8 cellular contexts compared by ENCODE assay signal in genomic region chr11:1050581-1051355, GRCh38. TPM values are rescaled to one million over a fixed set of nuclear protein-coding genes. Genes with fewer than 3 reads are reported as not detected.
DNase-seq lines count a peak whose midpoint lies in the region; ATAC-seq and TF ChIP-seq lines count a peak whose summit lies in the region.

No MANE protein-coding gene starts in this region.

- no peaks in the 10 kb centered on the region for H3K27me3 ChIP-seq in OCI-LY1 (ENCODE audit: insufficient read depth, low read length)
- H3K27me3 ChIP-seq in neural cell (ENCODE audit: insufficient read depth, low read depth, low read length), result no peaks in the 10 kb centered on the region

- H3K9ac ChIP-seq in OCI-LY1 (ENCODE audit: low read length) (no peak overlapping the region), neural cell (ENCODE audit: low read length) (no peak overlapping the region)

- H3K4me3 ChIP-seq in OCI-LY1 (ENCODE audit: low read depth, low read length, poor library complexity, severe bottlenecking), result no peak overlapping the region
- no peak overlapping the region for H3K4me3 ChIP-seq in neural cell (ENCODE audit: low read length)

- TF ChIP-seq EP300 in neural cell (conservative IDR thresholded peaks at IDR 0.05; ENCODE audit: poor library complexity, severe bottlenecking), result no peak

- H3K27me3 Mint-ChIP-seq in stimulated activated naive CD8-positive, alpha-beta T cell treated with anti-CD3 and anti-CD28 coated beads, Interleukin-15, amount 100 ng/mL, for 72 hours, result peaks cover 45% of the 10 kb centered on the region

- H3K4me1 ChIP-seq in OCI-LY1 (ENCODE audit: insufficient read depth, low read length, severe bottlenecking), result no peaks in the 10 kb centered on the region

- TF ChIP-seq CTCF in OCI-LY1 (IDR thresholded peaks at IDR 0.05; ENCODE audit: low read length) (peak; percentile 94), neural cell (IDR thresholded peaks at IDR 0.05; ENCODE audit: poor library complexity, severe bottlenecking) (peak; percentile 92)

- peaks cover 6% of the 10 kb centered on the region for H3K4me1 Mint-ChIP-seq in stimulated activated naive CD8-positive, alpha-beta T cell treated with anti-CD3 and anti-CD28 coated beads, Interleukin-15, amount 100 ng/mL, for 72 hours

- H3K9me3 ChIP-seq in OCI-LY1 (ENCODE audit: low read length) (no peaks in the 10 kb centered on the region), neural cell (ENCODE audit: low read length) (no peaks in the 10 kb centered on the region)

- H2AFZ ChIP-seq in OCI-LY1 (ENCODE audit: low read length) (no peak overlapping the region), neural cell (ENCODE audit: low read depth, low read length) (no peak overlapping the region)

- H3K36me3 ChIP-seq in OCI-LY1 (ENCODE audit: insufficient read depth, low read length) (no peaks in the 10 kb centered on the region), neural cell (ENCODE audit: insufficient read depth, low read length) (no peaks in the 10 kb centered on the region)

- H3K4me3 Mint-ChIP-seq in stimulated activated naive CD8-positive, alpha-beta T cell treated with anti-CD3 and anti-CD28 coated beads, Interleukin-15, amount 100 ng/mL, for 72 hours, result no peak overlapping the region

- H4K20me1 ChIP-seq in OCI-LY1 (ENCODE audit: insufficient read depth, low read length), result no peaks in the 10 kb centered on the region
- H4K20me1 ChIP-seq in neural cell (ENCODE audit: insufficient read depth), result no peaks in the 10 kb centered on the region

- no peak overlapping the region for H3K27ac ChIP-seq in OCI-LY1 (ENCODE audit: low read depth, low read length, poor library complexity, severe bottlenecking)
- no peak overlapping the region for H3K27ac ChIP-seq in neural cell (ENCODE audit: low read length)

- TF ChIP-seq RAD21 in neural cell (conservative IDR thresholded peaks at IDR 0.05), result peak; percentile 90

- peak; percentile 94 for ATAC-seq in stimulated activated naive CD8-positive, alpha-beta T cell treated with anti-CD3 and anti-CD28 coated beads, Interleukin-15, amount 100 ng/mL, for 72 hours

- no peak overlapping the region for H3K27ac Mint-ChIP-seq in stimulated activated naive CD8-positive, alpha-beta T cell treated with anti-CD3 and anti-CD28 coated beads, Interleukin-15, amount 100 ng/mL, for 72 hours

- peak; percentile 15 to 72 for DNase-seq in NCI-H446 (lab: John Stamatoyannopoulos, UW)
- DNase-seq in NCI-H446 treated with DMSO at 0.1 percent for 48 hours (lab: John Stamatoyannopoulos, UW), result no peak
- DNase-seq in HuH-7 (ENCODE audit: low spot score), result peak; percentile 96
- peak; percentile 69 for DNase-seq in activated T-cell treated with anti-CD3 and anti-CD28 coated beads for 48 hours (ENCODE audit: low read depth)
- peak; percentile 24 for DNase-seq in fibroblast of gingiva (ENCODE audit: low read depth)
- DNase-seq in stimulated activated naive CD8-positive, alpha-beta T cell treated with anti-CD3 and anti-CD28 coated beads, Interleukin-15, amount 100 ng/mL, for 72 hours, result peak; percentile 78 to 79

- H3F3A ChIP-seq in OCI-LY1 (ENCODE audit: insufficient read depth, low read length), result no peaks in the 10 kb centered on the region
- H3F3A ChIP-seq in neural cell (ENCODE audit: insufficient read depth, low read length, poor library complexity, severe bottlenecking), result no peaks in the 10 kb centered on the region

- H3K9me2 ChIP-seq in OCI-LY1 (ENCODE audit: low read depth, low read length), result no peaks in the 10 kb centered on the region
- no peaks in the 10 kb centered on the region for H3K9me2 ChIP-seq in neural cell (ENCODE audit: insufficient read depth, low read length)

- H3K4me2 ChIP-seq in OCI-LY1 (ENCODE audit: low read length) (no peak overlapping the region), neural cell (ENCODE audit: low read length) (no peak overlapping the region)

- no peaks in the 10 kb centered on the region for H3K9me3 Mint-ChIP-seq in stimulated activated naive CD8-positive, alpha-beta T cell treated with anti-CD3 and anti-CD28 coated beads, Interleukin-15, amount 100 ng/mL, for 72 hours

- no peaks in the 10 kb centered on the region for H3K79me2 ChIP-seq in OCI-LY1 (ENCODE audit: insufficient read depth, low read length)
- no peaks in the 10 kb centered on the region for H3K79me2 ChIP-seq in neural cell (replicated peaks; ENCODE audit: insufficient read depth, low read length)

TF ChIP-seq in neural cell, 6 proteins besides CTCF, POLR2A, EP300 and RAD21:
- TF ChIP-seq EZH2 (IDR thresholded peaks at IDR 0.05; ENCODE audit: borderline replicate concordance, insufficient read depth, low read length, poor library complexity, severe bottlenecking) (no peak), SMC3 (conservative IDR thresholded peaks at IDR 0.05; ENCODE audit: poor library complexity) (peak; percentile 91)

RNA-seq across cellular contexts. Expression of gene MUC6, which starts 14.2 kb away (rescaled TPM):
- not detected in 2 replicates for polyA plus RNA-seq in neural cell
- polyA minus RNA-seq in neural cell, result not detected in 2 replicates

RNA-seq across cellular contexts. Expression of gene MUC2, which starts 23.9 kb away (rescaled TPM):
- not detected in 2 replicates for polyA plus RNA-seq in neural cell
- not detected in 2 replicates for polyA minus RNA-seq in neural cell
